In the genomic region with DNA sequence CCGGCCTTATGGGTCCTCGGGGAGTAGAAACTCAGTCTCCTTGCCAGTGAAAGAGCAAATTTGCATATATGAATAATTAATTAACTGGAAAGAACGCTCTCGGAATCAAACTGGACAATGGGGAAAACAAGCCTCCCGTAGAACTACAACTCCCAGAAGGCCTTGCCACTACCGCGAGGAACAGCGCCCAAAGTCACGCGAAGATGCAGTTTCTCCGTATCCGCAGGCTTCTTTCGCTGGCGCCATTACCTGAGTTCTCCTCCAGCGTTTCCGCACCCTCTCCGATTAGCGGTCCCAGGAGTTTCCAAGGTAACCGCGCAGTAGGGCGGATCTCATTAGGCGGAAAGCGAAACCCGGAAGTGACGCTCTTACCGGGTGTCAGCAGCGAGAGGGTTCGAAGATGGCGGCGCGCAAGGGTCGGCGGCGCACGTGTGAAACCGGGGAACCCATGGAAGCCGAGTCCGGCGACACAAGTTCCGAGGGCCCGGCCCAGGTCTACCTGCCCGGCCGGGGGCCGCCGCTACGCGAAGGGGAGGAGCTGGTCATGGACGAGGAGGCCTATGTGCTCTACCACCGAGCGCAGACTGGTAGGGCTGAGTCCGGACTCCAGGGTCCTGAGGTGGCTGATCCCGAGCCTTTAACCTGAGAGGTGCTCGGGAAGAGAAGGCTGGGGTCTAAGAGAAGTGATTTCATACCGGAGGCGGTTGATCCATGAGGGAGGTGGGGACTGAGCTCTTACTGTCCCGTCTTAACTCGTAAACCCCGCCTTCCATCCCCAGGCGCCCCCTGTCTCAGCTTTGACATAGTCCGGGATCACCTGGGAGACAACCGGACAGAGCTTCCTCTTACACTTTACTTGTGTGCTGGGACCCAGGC, we compare ENCODE assay signal across 8 cellular contexts. TPM values are rescaled to one million over a fixed set of nuclear protein-coding genes. Genes with fewer than 3 reads are reported as not detected.
DNase-seq lines count a peak whose midpoint lies in the region; ATAC-seq and TF ChIP-seq lines count a peak whose summit lies in the region.

Gene GRWD1, plus strand, starts transcription at position 378 of the 876 bp plus-strand sequence. Its CDS starts 23 bp downstream, at position 401.

- 0 to 1% methylated on average over 61 of the region's 61 CpGs for WGBS in esophagus, 2 donors

- H3K27ac Mint-ChIP-seq in activated T-cell treated with anti-CD3 and anti-CD28 coated beads, Interleukin-2, amount 50 U/mL, for 24 hours: peak within 1 kb of the TSS; percentile 96

- H3K4me1 Mint-ChIP-seq in activated T-cell treated with anti-CD3 and anti-CD28 coated beads, Interleukin-2, amount 50 U/mL, for 24 hours (ENCODE audit: low read depth): peaks cover 39% of the 10 kb centered on the region

- peak; percentile 76 for ATAC-seq in GM21717 (IDR thresholded peaks at IDR 0.05; ENCODE audit: unreplicated experiment)

- peak within 1 kb of the TSS; percentile 83 for H3K9ac ChIP-seq in mucosa of stomach (ENCODE audit: low read length)

- peaks cover 52% of the 10 kb centered on the region for H3K36me3 Mint-ChIP-seq in activated T-cell treated with anti-CD3 and anti-CD28 coated beads, Interleukin-2, amount 50 U/mL, for 24 hours (ENCODE audit: low read depth)

- peaks cover 3 to 6% of the 10 kb centered on the region in 2 donors for H3K4me1 ChIP-seq in esophagus (ENCODE audit: control insufficient read depth in 2 of 2, insufficient read depth in 2 of 2, low read length in 1 of 2)
- H3K4me1 ChIP-seq in mucosa of stomach (ENCODE audit: control insufficient read depth, insufficient read depth, low read length): peaks cover 22% of the 10 kb centered on the region

- in situ Hi-C loops in KBM-7 (cut with MboI; ENCODE audit: low pct_unique_long_range_greater_than_20kb, low sequenced_read_pairs): no loop called here

- peaks cover 0 to 4% of the 10 kb centered on the region in 2 donors for H3K27me3 ChIP-seq in esophagus (ENCODE audit: control insufficient read depth in 1 of 2, insufficient read depth in 2 of 2, low read length in 2 of 2)
- peaks cover 28% of the 10 kb centered on the region for H3K27me3 ChIP-seq in mucosa of stomach (ENCODE audit: control insufficient read depth, insufficient read depth, low read length)

- H3K36me3 ChIP-seq in esophagus (ENCODE audit: control insufficient read depth in 2 of 2, insufficient read depth in 2 of 2, low read length in 1 of 2) (peaks cover 8 to 10% of the 10 kb centered on the region in 2 donors), mucosa of stomach (ENCODE audit: control insufficient read depth, insufficient read depth, low read length) (peaks cover 8% of the 10 kb centered on the region)

- H3K9me3 ChIP-seq in esophagus (ENCODE audit: control insufficient read depth in 2 of 2, insufficient read depth in 1 of 2, low read depth in 1 of 2, low read length in 1 of 2): no peaks in the 10 kb centered on the region
- no peaks in the 10 kb centered on the region for H3K9me3 ChIP-seq in mucosa of stomach (ENCODE audit: control insufficient read depth, low read length)

- peak; percentile 89 for DNase-seq in DMS114 treated with DMSO at 0.1 percent for 48 hours (lab: John Stamatoyannopoulos, UW; ENCODE audit: unreplicated experiment)
- peak; percentile 98 for DNase-seq in KBM-7
- peak; percentile 91 for DNase-seq in activated T-cell treated with anti-CD3 and anti-CD28 coated beads, Interleukin-2, amount 50 U/mL, for 24 hours
- DNase-seq in stimulated activated CD8-positive, alpha-beta memory T cell treated with anti-CD3 and anti-CD28 coated beads, Interleukin-7, amount 100 ng/mL, for 1 hour (ENCODE audit: low read depth in 2 of 2): peak; percentile 71 to 82

- H3K27me3 Mint-ChIP-seq in activated T-cell treated with anti-CD3 and anti-CD28 coated beads, Interleukin-2, amount 50 U/mL, for 24 hours: peaks cover 24% of the 10 kb centered on the region

- peak within 1 kb of the TSS; percentile 93 for H3K4me3 Mint-ChIP-seq in activated T-cell treated with anti-CD3 and anti-CD28 coated beads, Interleukin-2, amount 50 U/mL, for 24 hours

- H3K4me3 ChIP-seq in esophagus (ENCODE audit: low read depth in 1 of 2, low read length in 2 of 2) (peak within 1 kb of the TSS; percentile 84 to 90), mucosa of stomach (ENCODE audit: low read length) (peak within 1 kb of the TSS; percentile 96)

- H3K9me3 Mint-ChIP-seq in activated T-cell treated with anti-CD3 and anti-CD28 coated beads, Interleukin-2, amount 50 U/mL, for 24 hours: no peaks in the 10 kb centered on the region

- H3K27ac ChIP-seq in esophagus (ENCODE audit: low read depth in 2 of 2, low read length in 1 of 2): peak within 1 kb of the TSS; percentile 84 to 92

TF ChIP-seq in PFSK-1, 5 proteins besides CTCF, POLR2A, EP300 and RAD21:
- TF ChIP-seq FOXP2 (optimal IDR thresholded peaks at IDR 0.05; ENCODE audit: borderline replicate concordance, extremely low read depth, extremely low read length, insufficient read depth) (peak; percentile 36), POLR2AphosphoS5 (IDR thresholded peaks at IDR 0.05; ENCODE audit: low read depth, low read length) (peak; percentile 77), TAF1 (IDR thresholded peaks at IDR 0.05; ENCODE audit: borderline replicate concordance, insufficient read depth, low read length) (peak; percentile 63; the same call in 1 of the 2 replicates), SIN3A (IDR thresholded peaks at IDR 0.05; ENCODE audit: borderline replicate concordance, insufficient read depth, low read length) (peak; percentile 54; the same call in 1 of the 2 replicates), REST (IDR thresholded peaks at IDR 0.05; ENCODE audit: insufficient read depth in 1 of 2, low read depth in 2 of 2, low read length in 2 of 2) (0 out of 4 replicates have a peak, but pooled peaks have one; percentile 14 to 18)

RNA-seq across cellular contexts. Expression of gene GRWD1, which starts in this region (rescaled TPM):
- polyA plus RNA-seq in PFSK-1 (2012; ENCODE audit: insufficient read length, low read depth): 54.2 TPM
- 10 to 100 TPM in 1 of 2 donors, 1 to 10 TPM in 1; 6.2 to 18.1 TPM for polyA plus RNA-seq in esophagus

Comparison
In these comparisons a context has a peak if more than half of its experiments do, and no peak if none do; other contexts are left out.
1. Peak in every context shown above with its lines: DNase-seq, ATAC-seq, H3K4me3 ChIP-seq and H3K27ac ChIP-seq.